Comparison of ENCODE assay signal across 8 cellular contexts in genomic region chr1:121184290-121185127, GRCh38. TPM values are rescaled to one million over a fixed set of nuclear protein-coding genes. Genes with fewer than 3 reads are reported as not detected.
A peak's percentile ranks its signal among the peaks of the same experiment; 100 is the strongest.
DNase-seq lines count a peak whose midpoint lies in the region; ATAC-seq and FAIRE-seq lines count a peak whose summit lies in the region.
"Not testable (repeated sequence)": the region's sequence is repeated elsewhere in the genome, so short reads cannot be mapped to it uniquely, and the experiment has no call there.

Gene FAM72B, minus strand, starts transcription at chr1:121184340. Its CDS starts 851 bp downstream, at chr1:121183489.
Gene SRGAP2C, plus strand, starts transcription at chr1:121184975. Its CDS starts 2,472 bp downstream, at chr1:121187447.

- peak; percentile 84 for ATAC-seq in HG02571 (IDR thresholded peaks at IDR 0.05; ENCODE audit: unreplicated experiment)

- peak; percentile 98 for DNase-seq in GDM1 (lab: John Stamatoyannopoulos, UW)
- peak; percentile 88 for DNase-seq in NCI-H1048 (lab: John Stamatoyannopoulos, UW)
- peak; percentile 99 for DNase-seq in SK-N-DZ (ENCODE audit: low spot score)
- peak; percentile 80 for DNase-seq in activated gamma-delta T cell treated with anti-CD3 and anti-CD28 coated beads, Interleukin-2, amount 50 U/mL, for 16 hours (ENCODE audit: low read depth)
- DNase-seq in frontal cortex (ENCODE audit: low spot score in 2 of 2) = not testable (repeated sequence)
- DNase-seq in non-pigmented ciliary epithelial cell (ENCODE audit: low read depth) = peak; percentile 99
- DNase-seq in substantia nigra (lab: John Stamatoyannopoulos, UW) = peak; percentile 44 to 100 (median 95)

- FAIRE-seq in frontal cortex (lab: Jason Lieb, UNC) = peak; percentile 96

- H3K27ac ChIP-seq in substantia nigra (ENCODE audit: low read depth, low read length, poor library complexity, severe bottlenecking) = not testable (repeated sequence)

RNA-seq across cellular contexts. Expression of gene FAM72B, which starts in this region (rescaled TPM):
- 15.0 and 20.7 TPM in 2 replicates for polyA plus RNA-seq in SK-N-DZ (2014; cell fraction: cytosol; rRNA removed)
- polyA plus RNA-seq in SK-N-DZ (2014; cell fraction: nucleus; rRNA removed) = 10.2 and 11.5 TPM in 2 replicates
- 0.82 TPM for total RNA-seq in frontal cortex

RNA-seq across cellular contexts. Expression of gene SRGAP2C, which starts in this region (rescaled TPM):
- polyA plus RNA-seq in SK-N-DZ (2014; cell fraction: cytosol; rRNA removed) = 6.2 and 7.0 TPM in 2 replicates
- polyA plus RNA-seq in SK-N-DZ (2014; cell fraction: nucleus; rRNA removed) = 4.4 and 4.9 TPM in 2 replicates
- 51.0 TPM for total RNA-seq in frontal cortex
